ENCODE assay signal across 1 cellular context in genomic region chr7:36507868-36508440, GRCh38.
TF ChIP-seq lines count a peak whose summit lies in the region.

No MANE protein-coding gene starts in this region.

TF ChIP-seq in WTC11, 78 proteins besides CTCF, POLR2A, EP300 and RAD21 (continued from another document):
- TF ChIP-seq ZNF219 (CRISPR knock-in tag; IDR thresholded peaks at IDR 0.05; ENCODE audit: borderline replicate concordance) (no peak), TCF7 (CRISPR knock-in tag; IDR thresholded peaks at IDR 0.05; ENCODE audit: low read depth) (no peak), STAT6 (CRISPR knock-in tag; conservative IDR thresholded peaks at IDR 0.05; ENCODE audit: low read depth) (no peak), ZNF396 (CRISPR knock-in tag; IDR thresholded peaks at IDR 0.05; ENCODE audit: borderline replicate concordance) (no peak), ZBTB21 (CRISPR knock-in tag; IDR thresholded peaks at IDR 0.05; ENCODE audit: borderline replicate concordance) (no peak)
